In genomic region chr15:100958326-100959065, GRCh38 we compare ENCODE assay signal across 12 cellular contexts. TPM values are rescaled to one million over a fixed set of nuclear protein-coding genes. Genes with fewer than 3 reads are reported as not detected.
DNase-seq lines count a peak whose midpoint lies in the region; ATAC-seq and TF ChIP-seq lines count a peak whose summit lies in the region.
"Had no signal": no experiment of that assay in that cellular context is flagged by ENCODE, and none has a peak within 500 bp of the region (broad histone marks: within the 10 kb centered on the region; RNA-seq: fewer than 3 reads in every experiment).

No MANE protein-coding gene starts in this region.

- H3K4me3 ChIP-seq in adipocyte (ENCODE audit: low read length): peak overlapping the region; percentile 60
- H3K4me3 ChIP-seq in left lung: no peak overlapping the region

- DNase-seq in AG08396 (ENCODE audit: low spot score) (peak; percentile 40), adipocyte (ENCODE audit: low read depth) (peak; percentile 55), left lung (no peak), SW 1271 (lab: John Stamatoyannopoulos, UW) (no peak), inferior parietal cortex (ENCODE audit: extremely low spot score) (no peak), germinal center (ENCODE audit: low spot score) (no peak)
- DNase-seq: activated gamma-delta T cell treated with Interleukin-2 at 50 U/mL for 16 hours, NCI-H1436 had no signal

- no peak overlapping the region for H3K27ac ChIP-seq in left lung
- H3K27ac ChIP-seq: C4-2B, parathyroid adenoma had no signal

- H3K9ac ChIP-seq in adipocyte (ENCODE audit: low read length): peak overlapping the region; percentile 71
- H3K9ac ChIP-seq: parathyroid adenoma had no signal

- H3K4me1 ChIP-seq in adipocyte (ENCODE audit: control insufficient read depth, insufficient read depth, low read length): peaks cover 46% of the 10 kb centered on the region
- peaks cover 4 to 23% of the 10 kb centered on the region in 2 donors for H3K4me1 ChIP-seq in left lung
- H3K4me1 ChIP-seq: parathyroid adenoma had no signal

- H3K36me3 ChIP-seq in adipocyte (ENCODE audit: control insufficient read depth, insufficient read depth, low read length, severe bottlenecking) (no peaks in the 10 kb centered on the region), left lung (no peaks in the 10 kb centered on the region)

- H3K9me3 ChIP-seq in adipocyte (ENCODE audit: control insufficient read depth, low read length) (no peaks in the 10 kb centered on the region), left lung (no peaks in the 10 kb centered on the region)

- no peaks in the 10 kb centered on the region for H3K27me3 ChIP-seq in adipocyte (replicated peaks; ENCODE audit: control insufficient read depth, insufficient read depth, low read length)
- H3K27me3 ChIP-seq in left lung: no peaks in the 10 kb centered on the region

- ATAC-seq in HG02610 (IDR thresholded peaks at IDR 0.05; ENCODE audit: unreplicated experiment) (peak; percentile 60), left lung (peak; percentile 81), HG03139 (IDR thresholded peaks at IDR 0.05; ENCODE audit: unreplicated experiment) (no peak)

- intact Hi-C loops in left lung (cut with DNase I): no loop called here

- no peak for TF ChIP-seq CTCF in left lung (IDR thresholded peaks at IDR 0.05)

RNA-seq across cellular contexts. Expression of gene LRRK1, which starts 39.3 kb away (rescaled TPM):
- total RNA-seq in left lung: 10 to 100 TPM; 23.1 to 24.2 TPM

Comparison
In these comparisons a context has a peak if more than half of its experiments do, and no peak if none do; other contexts are left out.
1. DNase-seq: peak in AG08396 (single experiment) and adipocyte (single experiment); none in left lung (0 of 2), SW 1271 (0 of 2), inferior parietal cortex (single experiment) and germinal center (single experiment).